Comparison of ENCODE assay signal across 8 cellular contexts in the genomic region with DNA sequence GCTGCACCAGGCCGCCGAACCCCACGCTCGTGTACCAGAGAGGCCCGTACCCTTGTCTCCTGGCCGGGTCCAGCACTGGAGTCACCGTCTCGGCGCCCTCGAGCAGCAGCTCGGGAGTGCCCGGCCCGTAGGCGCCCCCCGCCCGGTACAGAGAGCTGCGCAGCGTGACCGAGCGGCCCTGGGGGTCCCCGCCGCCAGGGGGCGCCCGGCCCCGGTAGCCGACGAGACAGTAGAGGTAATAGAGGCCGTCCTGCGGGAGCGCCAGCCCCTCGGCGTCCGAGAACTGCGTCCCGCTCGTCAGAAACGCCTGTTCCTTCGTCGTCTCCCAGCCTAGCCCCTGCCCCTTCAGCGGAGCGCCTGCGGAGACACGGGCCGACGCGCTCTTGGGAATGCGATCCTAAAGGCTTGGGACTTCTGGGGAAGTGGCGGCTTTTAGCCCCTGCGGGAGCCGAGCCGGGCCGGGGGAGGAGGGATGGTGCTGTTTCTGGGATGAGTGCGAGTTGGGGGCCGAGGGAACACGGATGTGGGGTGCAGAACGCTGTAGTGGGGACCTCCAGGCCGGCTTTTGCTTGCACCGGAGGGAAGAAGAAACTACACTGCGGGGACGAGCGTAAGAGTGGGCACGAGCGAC. TPM values are rescaled to one million over a fixed set of nuclear protein-coding genes. Genes with fewer than 3 reads are reported as not detected.
DNase-seq lines count a peak whose midpoint lies in the region; ATAC-seq and TF ChIP-seq lines count a peak whose summit lies in the region.

No MANE protein-coding gene starts in this region.

- H2AFZ ChIP-seq in PC-3 (ENCODE audit: low read length) (peak overlapping the region; percentile 99), fibroblast of lung (ENCODE audit: low read length) (peak overlapping the region; percentile 97)

- H3K79me2 ChIP-seq in PC-3 (ENCODE audit: low read length) (no peaks in the 10 kb centered on the region), fibroblast of lung (ENCODE audit: control insufficient read depth, insufficient read depth, low read length) (no peaks in the 10 kb centered on the region)

- TF ChIP-seq CTCF in PC-3 (conservative IDR thresholded peaks at IDR 0.05; ENCODE audit: low read depth, low read length): peak; percentile 95
- TF ChIP-seq CTCF in fibroblast of lung (conservative IDR thresholded peaks at IDR 0.05 in 1 of 2, IDR thresholded peaks at IDR 0.05 in 1 of 2; ENCODE audit: low read depth in 1 of 2, low read length in 2 of 2): peak; percentile 71 to 84

- H3K4me1 ChIP-seq in HUES6 (ENCODE audit: control insufficient read depth, insufficient read depth, low read length): peaks cover 31% of the 10 kb centered on the region
- peaks cover 11% of the 10 kb centered on the region; the same call in 1 of the 2 replicates for H3K4me1 ChIP-seq in PC-3 (ENCODE audit: insufficient read depth, low read length)
- no peaks in the 10 kb centered on the region for H3K4me1 ChIP-seq in fibroblast of lung (ENCODE audit: control insufficient read depth, extremely low read depth, insufficient read depth, low read length)

- H3K27ac ChIP-seq in HUES6 (ENCODE audit: low read depth, low read length): no peak overlapping the region; the same call in 1 of the 2 replicates
- H3K27ac ChIP-seq in PC-3 (ENCODE audit: low read length): no peak overlapping the region
- peak overlapping the region; percentile 23 for H3K27ac ChIP-seq in fibroblast of lung (ENCODE audit: insufficient read depth, low read length)

- H3K4me2 ChIP-seq in PC-3 (ENCODE audit: low read length): peak overlapping the region; percentile 99
- H3K4me2 ChIP-seq in fibroblast of lung (ENCODE audit: extremely low read depth, insufficient read depth, low read length): peak overlapping the region; percentile 99

- POLR2A ChIA-PET in PC-3 (lab: Charles Lee; ENCODE audit: unreplicated experiment): interaction anchor here (0.6 kb wide), 1 partner anchor 189 kb away, joined by 3 read pairs; no protein-coding TSS in a partner anchor
- POLR2A ChIA-PET in naive thymus-derived CD8-positive, alpha-beta T cell (lab: Charles Lee): interaction anchor here (0.5 to 38.0 kb wide), 21 partner anchors 5 to 306 kb away, joined by 3 to 1584 read pairs (median 5); a partner anchor contains a TSS

- no peaks in the 10 kb centered on the region for H3K9me3 Mint-ChIP-seq in activated T-cell treated with anti-CD3 and anti-CD28 coated beads, Interleukin-2, amount 50 U/mL, for 72 hours
- no peaks in the 10 kb centered on the region for H3K9me3 Mint-ChIP-seq in naive thymus-derived CD8-positive, alpha-beta T cell
- H3K9me3 Mint-ChIP-seq in stimulated activated naive B cell treated with anti-CD40 and anti-IgM and Interleukin-4, amounts not matched to agents 10 μg/mL and 1 μg/mL and 100 μg/mL, for 72 hours: no peaks in the 10 kb centered on the region

- H3K4me3 Mint-ChIP-seq in activated T-cell treated with anti-CD3 and anti-CD28 coated beads, Interleukin-2, amount 50 U/mL, for 72 hours: peak overlapping the region; percentile 91 to 100
- H3K4me3 Mint-ChIP-seq in naive thymus-derived CD8-positive, alpha-beta T cell: peak overlapping the region; percentile 97 to 100 (median 99)
- H3K4me3 Mint-ChIP-seq in stimulated activated naive B cell treated with anti-CD40 and anti-IgM and Interleukin-4, amounts not matched to agents 10 μg/mL and 1 μg/mL and 100 μg/mL, for 72 hours: peak overlapping the region; percentile 94 to 99

- BruUV-seq in PC-3 (replicated peaks; lab: Mats Ljungman, UMichigan): no TSS peak

- CTCF ChIA-PET in PC-3 (lab: Charles Lee): interaction anchor here (0.9 to 1.8 kb wide), 2 partner anchors 16 to 17 kb away, joined by 3 to 6 read pairs; no protein-coding TSS in a partner anchor

- no peaks in the 10 kb centered on the region for H3K9me3 ChIP-seq in HUES6 (ENCODE audit: control insufficient read depth, insufficient read depth, low read depth, low read length)
- H3K9me3 ChIP-seq in PC-3 (ENCODE audit: low read length): no peaks in the 10 kb centered on the region
- no peaks in the 10 kb centered on the region for H3K9me3 ChIP-seq in fibroblast of lung (ENCODE audit: control insufficient read depth, insufficient read depth, low read depth, low read length)

- H3K27ac Mint-ChIP-seq in activated T-cell treated with anti-CD3 and anti-CD28 coated beads, Interleukin-2, amount 50 U/mL, for 72 hours: peak overlapping the region; percentile 97
- H3K27ac Mint-ChIP-seq in naive thymus-derived CD8-positive, alpha-beta T cell: peak overlapping the region; percentile 92 to 100 (median 98)
- peak overlapping the region; percentile 95 for H3K27ac Mint-ChIP-seq in stimulated activated naive B cell treated with anti-CD40 and anti-IgM and Interleukin-4, amounts not matched to agents 10 μg/mL and 1 μg/mL and 100 μg/mL, for 72 hours

- H3K36me3 ChIP-seq in HUES6 (ENCODE audit: control insufficient read depth, insufficient read depth, low read length) (no peaks in the 10 kb centered on the region), PC-3 (ENCODE audit: low read depth, low read length) (no peaks in the 10 kb centered on the region), fibroblast of lung (ENCODE audit: control insufficient read depth, insufficient read depth, low read length) (no peaks in the 10 kb centered on the region)

- intact Hi-C loops in PC-3 (cut with micrococcal nuclease): loop anchor here (1.0 kb wide), 1 partner anchor 17 kb away; no protein-coding TSS in a partner anchor

- H4K20me1 ChIP-seq in PC-3 (ENCODE audit: low read length): no peaks in the 10 kb centered on the region
- no peaks in the 10 kb centered on the region for H4K20me1 ChIP-seq in fibroblast of lung (ENCODE audit: control insufficient read depth, extremely low read depth, insufficient read depth, low read length)

- H3K36me3 Mint-ChIP-seq in activated T-cell treated with anti-CD3 and anti-CD28 coated beads, Interleukin-2, amount 50 U/mL, for 72 hours (ENCODE audit: insufficient read depth in 2 of 2): peaks cover 12 to 14% of the 10 kb centered on the region in 2 donors
- H3K36me3 Mint-ChIP-seq in naive thymus-derived CD8-positive, alpha-beta T cell: peaks cover 7 to 12% (median 11%) of the 10 kb centered on the region in 3 donors
- H3K36me3 Mint-ChIP-seq in stimulated activated naive B cell treated with anti-CD40 and anti-IgM and Interleukin-4, amounts not matched to agents 10 μg/mL and 1 μg/mL and 100 μg/mL, for 72 hours: peaks cover 29 to 33% of the 10 kb centered on the region in 2 donors

- no peaks in the 10 kb centered on the region for H3F3A ChIP-seq in PC-3 (ENCODE audit: low read length, unreplicated experiment)

- no peaks in the 10 kb centered on the region for H3K27me3 Mint-ChIP-seq in activated T-cell treated with anti-CD3 and anti-CD28 coated beads, Interleukin-2, amount 50 U/mL, for 72 hours (ENCODE audit: low read depth)
- no peaks in the 10 kb centered on the region for H3K27me3 Mint-ChIP-seq in naive thymus-derived CD8-positive, alpha-beta T cell
- H3K27me3 Mint-ChIP-seq in stimulated activated naive B cell treated with anti-CD40 and anti-IgM and Interleukin-4, amounts not matched to agents 10 μg/mL and 1 μg/mL and 100 μg/mL, for 72 hours: no peaks in the 10 kb centered on the region

- peaks cover 94% of the 10 kb centered on the region for H3K4me1 Mint-ChIP-seq in activated T-cell treated with anti-CD3 and anti-CD28 coated beads, Interleukin-2, amount 50 U/mL, for 72 hours (ENCODE audit: low read depth)
- H3K4me1 Mint-ChIP-seq in naive thymus-derived CD8-positive, alpha-beta T cell: peaks cover 32 to 87% (median 73%) of the 10 kb centered on the region in 4 donors
- H3K4me1 Mint-ChIP-seq in stimulated activated naive B cell treated with anti-CD40 and anti-IgM and Interleukin-4, amounts not matched to agents 10 μg/mL and 1 μg/mL and 100 μg/mL, for 72 hours: peaks cover 52 to 78% of the 10 kb centered on the region in 2 donors

- H3K4me3 ChIP-seq in HUES6 (ENCODE audit: low read depth, low read length) (peak overlapping the region; percentile 99), PC-3 (ENCODE audit: low read length) (peak overlapping the region; percentile 83), fibroblast of lung (replicated peaks in 1 of 4; ENCODE audit: control extremely low read depth in 1 of 4, insufficient read depth in 1 of 4, low read depth in 3 of 4, low read length in 4 of 4) (peak overlapping the region; percentile 74 to 89 (median 82))

- peak; percentile 89 for DNase-seq in CD1c-positive myeloid dendritic cell (ENCODE audit: extremely low spot score)
- peak; percentile 75 for DNase-seq in PC-3
- peak; percentile 92 to 97 for DNase-seq in activated T-cell treated with anti-CD3 and anti-CD28 coated beads, Interleukin-2, amount 50 U/mL, for 72 hours
- peak; percentile 75 to 76 for DNase-seq in fibroblast of lung (ENCODE audit: low read depth in 2 of 2)
- peak; percentile 77 to 95 (median 90) for DNase-seq in naive thymus-derived CD8-positive, alpha-beta T cell
- DNase-seq in stimulated activated naive B cell treated with anti-CD40 and anti-IgM and Interleukin-4, amounts not matched to agents 10 μg/mL and 1 μg/mL and 100 μg/mL, for 72 hours: peak; percentile 82

- peak overlapping the region; percentile 83 for H3K9ac ChIP-seq in HUES6 (ENCODE audit: low read length)
- H3K9ac ChIP-seq in PC-3 (ENCODE audit: low read length): peak overlapping the region; percentile 64
- peak overlapping the region; percentile 70 for H3K9ac ChIP-seq in fibroblast of lung (ENCODE audit: insufficient read depth, low read length)

- ATAC-seq in GM19328 (IDR thresholded peaks at IDR 0.05; ENCODE audit: unreplicated experiment): peak; percentile 42
- peak; percentile 98 for ATAC-seq in PC-3
- peak; percentile 76 to 83 for ATAC-seq in activated T-cell treated with anti-CD3 and anti-CD28 coated beads, Interleukin-2, amount 50 U/mL, for 72 hours (replicated peaks in 1 of 2)
- ATAC-seq in naive thymus-derived CD8-positive, alpha-beta T cell: peak; percentile 79
- peak; percentile 87 to 91 for ATAC-seq in stimulated activated naive B cell treated with anti-CD40 and anti-IgM and Interleukin-4, amounts not matched to agents 10 μg/mL and 1 μg/mL and 100 μg/mL, for 72 hours (replicated peaks)

- H3K27me3 ChIP-seq in HUES6 (ENCODE audit: control insufficient read depth, insufficient read depth, low read length) (peaks cover 21% of the 10 kb centered on the region), PC-3 (ENCODE audit: low read length) (no peaks in the 10 kb centered on the region), fibroblast of lung (ENCODE audit: control insufficient read depth, insufficient read depth, low read length) (peaks cover 11% of the 10 kb centered on the region)

- H3K9me2 ChIP-seq in PC-3 (replicated peaks; ENCODE audit: low read length): no peaks in the 10 kb centered on the region

RNA-seq across cellular contexts. Expression of a gene that starts 1.3 kb away (rescaled TPM):
- total RNA-seq in PC-3 (2014; rRNA removed) (1.5 TPM in 1 of 2 replicates, not detected in the other), fibroblast of lung (not detected in 2 replicates)
- total RNA-seq in activated T-cell treated with anti-CD3 and anti-CD28 coated beads, Interleukin-2, amount 50 U/mL, for 72 hours: 10 to 100 TPM; 43.4 to 61.8 TPM
- not detected in 2 replicates for polyA plus RNA-seq in fibroblast of lung
- polyA plus RNA-seq in fibroblast of lung (2012): not detected in 2 replicates
- polyA minus RNA-seq in fibroblast of lung (ENCODE audit: low replicate concordance): not detected in 2 replicates
- 100 to 1,000 TPM; 450 to 469 TPM for total RNA-seq in naive thymus-derived CD8-positive, alpha-beta T cell
- 1,000 to 10,000 TPM in 2 of 3 donors, 100 to 1,000 TPM in 1; 707 to 1,760 (median 1,173) TPM for polyA plus RNA-seq in naive thymus-derived CD8-positive, alpha-beta T cell

RNA-seq across cellular contexts. Expression of a gene that starts 5.2 kb away (rescaled TPM):
- total RNA-seq in PC-3 (2014; rRNA removed): not detected in 2 replicates
- 10 to 100 TPM; 24.6 to 27.0 TPM for total RNA-seq in activated T-cell treated with anti-CD3 and anti-CD28 coated beads, Interleukin-2, amount 50 U/mL, for 72 hours
- not detected in 2 replicates for total RNA-seq in fibroblast of lung
- not detected in 2 replicates for polyA plus RNA-seq in fibroblast of lung
- polyA plus RNA-seq in fibroblast of lung (2012): not detected in 2 replicates
- polyA minus RNA-seq in fibroblast of lung (ENCODE audit: low replicate concordance): not detected in 2 replicates
- 10 to 100 TPM; 13.7 to 19.1 TPM for total RNA-seq in naive thymus-derived CD8-positive, alpha-beta T cell
- 10 to 100 TPM; 13.4 to 18.0 (median 15.0) TPM for polyA plus RNA-seq in naive thymus-derived CD8-positive, alpha-beta T cell

RNA-seq across cellular contexts. Expression of a gene that starts 5.6 kb away (rescaled TPM):
- total RNA-seq in PC-3 (2014; rRNA removed) (not detected in 2 replicates), fibroblast of lung (not detected in 2 replicates)
- 10 to 100 TPM; 30.7 to 57.8 TPM for total RNA-seq in activated T-cell treated with anti-CD3 and anti-CD28 coated beads, Interleukin-2, amount 50 U/mL, for 72 hours
- not detected in 2 replicates for polyA plus RNA-seq in fibroblast of lung
- not detected in 2 replicates for polyA plus RNA-seq in fibroblast of lung (2012)
- not detected in 2 replicates for polyA minus RNA-seq in fibroblast of lung (ENCODE audit: low replicate concordance)
- 1 to 10 TPM; 2.1 to 2.3 TPM for total RNA-seq in naive thymus-derived CD8-positive, alpha-beta T cell
- polyA plus RNA-seq in naive thymus-derived CD8-positive, alpha-beta T cell: under 1 TPM; 0.11 to 0.53 (median 0.37) TPM

RNA-seq across cellular contexts. Expression of a gene that starts 8.8 kb away (rescaled TPM):
- total RNA-seq in PC-3 (2014; rRNA removed): not detected in 2 replicates
- total RNA-seq in activated T-cell treated with anti-CD3 and anti-CD28 coated beads, Interleukin-2, amount 50 U/mL, for 72 hours: 100 to 1,000 TPM in 1 of 2 donors, 10 to 100 TPM in 1; 77.2 to 110 TPM
- total RNA-seq in fibroblast of lung: not detected in 2 replicates
- not detected in 2 replicates for polyA plus RNA-seq in fibroblast of lung
- polyA plus RNA-seq in fibroblast of lung (2012): not detected in 2 replicates
- polyA minus RNA-seq in fibroblast of lung (ENCODE audit: low replicate concordance): not detected in 2 replicates
- 10 to 100 TPM; 14.3 to 16.2 TPM for total RNA-seq in naive thymus-derived CD8-positive, alpha-beta T cell
- polyA plus RNA-seq in naive thymus-derived CD8-positive, alpha-beta T cell: 10 to 100 TPM; 11.0 to 40.1 (median 29.9) TPM

RNA-seq across cellular contexts. Expression of a gene that starts 11.9 kb away (rescaled TPM):
- total RNA-seq in PC-3 (2014; rRNA removed) (0.26 TPM in 1 of 2 replicates, not detected in the other), fibroblast of lung (not detected in 2 replicates)
- total RNA-seq in activated T-cell treated with anti-CD3 and anti-CD28 coated beads, Interleukin-2, amount 50 U/mL, for 72 hours: 10 to 100 TPM; 15.0 to 24.7 TPM
- not detected in 2 replicates for polyA plus RNA-seq in fibroblast of lung
- not detected in 2 replicates for polyA plus RNA-seq in fibroblast of lung (2012)
- polyA minus RNA-seq in fibroblast of lung (ENCODE audit: low replicate concordance): not detected in 2 replicates
- 1 to 10 TPM; 8.5 to 8.8 TPM for total RNA-seq in naive thymus-derived CD8-positive, alpha-beta T cell
- polyA plus RNA-seq in naive thymus-derived CD8-positive, alpha-beta T cell: 10 to 100 TPM; 54.3 to 86.3 (median 76.0) TPM

Comparison
In these comparisons a context has a peak if more than half of its experiments do, and no peak if none do; other contexts are left out.
1. ATAC-seq: peak in every context shown above with its lines; median percentile 98 in PC-3; 89 in stimulated activated naive B cell treated with anti-CD40 and anti-IgM and Interleukin-4, amounts not matched to agents 10 μg/mL and 1 μg/mL and 100 μg/mL, for 72 hours; 80 in activated T-cell treated with anti-CD3 and anti-CD28 coated beads, Interleukin-2, amount 50 U/mL, for 72 hours; 79 in naive thymus-derived CD8-positive, alpha-beta T cell; 42 in GM19328.
2. RNA of a gene that starts 1.3 kb away (total RNA-seq): 450 to 469 TPM in naive thymus-derived CD8-positive, alpha-beta T cell and 43.4 to 61.8 TPM in activated T-cell treated with anti-CD3 and anti-CD28 coated beads, Interleukin-2, amount 50 U/mL, for 72 hours; 1.5 TPM in PC-3 and not detected in fibroblast of lung; every median in the first group is over 10 times any median in the second.
3. RNA of a gene that starts 5.2 kb away (total RNA-seq): 24.6 to 27.0 TPM in activated T-cell treated with anti-CD3 and anti-CD28 coated beads, Interleukin-2, amount 50 U/mL, for 72 hours and 13.7 to 19.1 TPM in naive thymus-derived CD8-positive, alpha-beta T cell; not detected in PC-3 and not detected in fibroblast of lung; every median in the first group is over 10 times any median in the second.
4. RNA of a gene that starts 5.6 kb away (total RNA-seq): 30.7 to 57.8 TPM in activated T-cell treated with anti-CD3 and anti-CD28 coated beads, Interleukin-2, amount 50 U/mL, for 72 hours; 2.1 to 2.3 TPM in naive thymus-derived CD8-positive, alpha-beta T cell, not detected in PC-3 and not detected in fibroblast of lung; every median in the first group is over 4 times any median in the second.
5. Peak in every context shown above with its lines, with median percentiles within 50 percentile points of each other: DNase-seq, H3K4me3 ChIP-seq, H3K9ac ChIP-seq, H3K27ac Mint-ChIP-seq and H3K4me3 Mint-ChIP-seq.